Comparison of ENCODE assay signal across 25 cellular contexts in the genomic region with DNA sequence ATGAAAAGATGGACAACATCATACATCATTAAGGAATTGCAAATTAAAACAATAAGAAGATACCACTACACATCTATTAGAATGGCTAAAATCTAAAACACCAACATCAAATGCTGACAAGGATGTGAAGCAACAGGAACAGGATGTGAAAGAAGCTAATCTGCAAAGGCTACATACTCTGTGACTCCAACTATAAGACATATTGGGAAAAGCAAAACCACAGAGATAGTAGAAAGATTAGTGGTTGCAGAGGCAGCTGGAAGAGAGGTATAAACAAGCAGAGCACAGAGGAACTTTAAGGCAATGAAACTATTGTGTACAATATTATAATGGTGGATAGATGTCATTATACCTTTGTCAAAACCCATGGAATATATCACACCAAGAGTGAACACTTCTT.
"Had no signal": no experiment of that assay in that cellular context is flagged by ENCODE, and none has a peak within 500 bp of the region (broad histone marks: within the 10 kb centered on the region; RNA-seq: fewer than 3 reads in every experiment).

No MANE protein-coding gene starts in this region.

- H3K27ac Mint-ChIP-seq: activated CD4-positive, alpha-beta memory T cell treated with anti-CD3 and anti-CD28 coated beads, Interleukin-2, amount 10 ng/mL, durations not matched to agents 7 days and 5 days; activated CD4-positive, alpha-beta T cell treated with anti-CD3 and anti-CD28 coated beads for 36 hours; activated naive CD8-positive, alpha-beta T cell treated with anti-CD3 and anti-CD28 coated beads, Interleukin-2, amount 10 ng/mL, durations not matched to agents 7 days and 5 days; activated T-cell treated with anti-CD3 and anti-CD28 coated beads, Interleukin-2, amount 50 U/mL, for 72 hours; activated T-helper 2 cell treated with anti-CD3 and anti-CD28 coated beads, Interferon-gamma antibody, Interleukin-2, Interleukin-4, amounts not matched to agents 10 μg/mL and 5 μg/mL and 100 μg/mL, durations not matched to agents 14 hours and 24 hours and 36 hours; T-helper 1 cell treated with Interleukin-12 subunit alpha and Interleukin-12 subunit beta and Interleukin-4 antibody, amounts not matched to agents 30 μg/mL and 1 μg/mL, for 36 hours had no signal

- H3K9me3 ChIP-seq: adrenal gland had no signal

- DNase-seq: activated CD4-positive, alpha-beta memory T cell treated with anti-CD3 and anti-CD28 coated beads, Interleukin-2, amount 10 ng/mL, durations not matched to agents 7 days and 5 days; activated CD4-positive, alpha-beta T cell treated with anti-CD3 and anti-CD28 coated beads for 36 hours; activated CD4-positive, alpha-beta T cell treated with anti-CD3 and anti-CD28 coated beads, Interleukin-2, amount 50 U/mL, for 1 hour; activated CD8-positive, alpha-beta memory T cell treated with anti-CD3 and anti-CD28 coated beads, Interleukin-2, amount 50 U/mL, for 4 hours; activated naive CD4-positive, alpha-beta T cell treated with anti-CD3 and anti-CD28 coated beads, Interleukin-2, amount 50 U/mL, for 16 hours; activated naive CD8-positive, alpha-beta T cell treated with anti-CD3 and anti-CD28 coated beads, Interleukin-2, amount 10 ng/mL, durations not matched to agents 7 days and 5 days; activated T-cell treated with anti-CD3 and anti-CD28 coated beads, Interleukin-2, amount 50 U/mL, for 72 hours; adrenal gland; anterior cingulate cortex; cerebellar nuclear complex; dermis blood vessel endothelial cell; KBM-7; NCI-H1048; NCI-H1417; NCI-H1930; NCI-H2171; NCI-H2227 treated with DMSO at 0.1 percent for 48 hours; NCI-H446 treated with DMSO at 0.1 percent for 48 hours; NCI-H524 treated with DMSO at 0.1 percent for 48 hours; NCI-H748 treated with DMSO at 0.1 percent for 48 hours; WERI-Rb-1 had no signal

- H3K4me3 ChIP-seq: adrenal gland, SK-N-MC had no signal

- H3K36me3 Mint-ChIP-seq: activated naive CD8-positive, alpha-beta T cell treated with anti-CD3 and anti-CD28 coated beads, Interleukin-2, amount 10 ng/mL, durations not matched to agents 7 days and 5 days had no signal

- H3K27ac ChIP-seq: adrenal gland, SK-N-MC, WERI-Rb-1 had no signal

- H3K4me3 Mint-ChIP-seq: activated CD4-positive, alpha-beta memory T cell treated with anti-CD3 and anti-CD28 coated beads, Interleukin-2, amount 10 ng/mL, durations not matched to agents 7 days and 5 days; activated CD4-positive, alpha-beta T cell treated with anti-CD3 and anti-CD28 coated beads for 36 hours; activated naive CD8-positive, alpha-beta T cell treated with anti-CD3 and anti-CD28 coated beads, Interleukin-2, amount 10 ng/mL, durations not matched to agents 7 days and 5 days; activated T-cell treated with anti-CD3 and anti-CD28 coated beads, Interleukin-2, amount 50 U/mL, for 72 hours; T-helper 1 cell treated with Interleukin-12 subunit alpha and Interleukin-12 subunit beta and Interleukin-4 antibody, amounts not matched to agents 30 μg/mL and 1 μg/mL, for 36 hours had no signal

- ATAC-seq: activated CD4-positive, alpha-beta T cell treated with anti-CD3 and anti-CD28 coated beads for 36 hours; activated T-cell treated with anti-CD3 and anti-CD28 coated beads, Interleukin-2, amount 50 U/mL, for 72 hours; Right ventricle myocardium inferior had no signal

- H3K36me3 ChIP-seq: adrenal gland, WERI-Rb-1 had no signal

- H3K27me3 Mint-ChIP-seq: activated CD4-positive, alpha-beta memory T cell treated with anti-CD3 and anti-CD28 coated beads, Interleukin-2, amount 10 ng/mL, durations not matched to agents 7 days and 5 days had no signal

- H3K4me1 ChIP-seq: adrenal gland had no signal

- H3K4me1 Mint-ChIP-seq: activated CD4-positive, alpha-beta memory T cell treated with anti-CD3 and anti-CD28 coated beads, Interleukin-2, amount 10 ng/mL, durations not matched to agents 7 days and 5 days; activated CD4-positive, alpha-beta T cell treated with anti-CD3 and anti-CD28 coated beads for 36 hours; activated naive CD8-positive, alpha-beta T cell treated with anti-CD3 and anti-CD28 coated beads, Interleukin-2, amount 10 ng/mL, durations not matched to agents 7 days and 5 days had no signal

- H3K9me3 Mint-ChIP-seq: activated CD4-positive, alpha-beta memory T cell treated with anti-CD3 and anti-CD28 coated beads, Interleukin-2, amount 10 ng/mL, durations not matched to agents 7 days and 5 days; activated T-helper 2 cell treated with anti-CD3 and anti-CD28 coated beads, Interferon-gamma antibody, Interleukin-2, Interleukin-4, amounts not matched to agents 10 μg/mL and 5 μg/mL and 100 μg/mL, durations not matched to agents 14 hours and 24 hours and 36 hours; T-helper 1 cell treated with Interleukin-12 subunit alpha and Interleukin-12 subunit beta and Interleukin-4 antibody, amounts not matched to agents 30 μg/mL and 1 μg/mL, for 36 hours had no signal
